ENCODE assay signal across 15 cellular contexts in genomic region chr10:79050896-79051555, GRCh38. TPM values are rescaled to one million over a fixed set of nuclear protein-coding genes. Genes with fewer than 3 reads are reported as not detected.
A peak's percentile ranks its signal among the peaks of the same experiment; 100 is the strongest.
DNase-seq lines count a peak whose midpoint lies in the region; ATAC-seq, FAIRE-seq and TF ChIP-seq lines count a peak whose summit lies in the region.
"Had no signal": no experiment of that assay in that cellular context is flagged by ENCODE, and none has a peak within 500 bp of the region (broad histone marks: within the 10 kb centered on the region; RNA-seq: fewer than 3 reads in every experiment).

No MANE protein-coding gene starts in this region.

- POLR2A ChIA-PET in HepG2 (lab: Yijun Ruan, JAX) = no interaction called here

- no peaks in the 10 kb centered on the region for H3K79me2 ChIP-seq in HepG2 (ENCODE audit: insufficient read depth, low read length)

- no peak for TF ChIP-seq EP300 in HepG2 (IDR thresholded peaks at IDR 0.05; ENCODE audit: low read depth in 2 of 2, low read length in 2 of 2)
- no peak for TF ChIP-seq EP300 in HepG2 (CRISPR knock-in tag; IDR thresholded peaks at IDR 0.05; ENCODE audit: borderline replicate concordance)

- CTCF ChIA-PET in HepG2 (lab: Yijun Ruan, JAX; ENCODE audit: low intra/inter-chr PET ratio, low total read pairs) = interaction anchor here (1.0 kb wide), 1 partner anchor 146 kb away, joined by 3 read pairs; no protein-coding TSS in a partner anchor

- peaks cover 0 to 6% (median 0%) of the 10 kb centered on the region in 4 donors for H3K4me1 ChIP-seq in right lobe of liver
- H3K4me1 ChIP-seq in HepG2 (ENCODE audit: insufficient read depth, low read length) = peaks cover 78% of the 10 kb centered on the region

- H3K4me3 Mint-ChIP-seq in chondrocyte (ENCODE audit: unreplicated experiment) (no peak overlapping the region), nephron (no peak overlapping the region), immature natural killer cell (no peak overlapping the region)

- no peaks in the 10 kb centered on the region for H3K27me3 ChIP-seq in right lobe of liver
- H3K27me3 ChIP-seq in HepG2 (ENCODE audit: control insufficient read depth in 1 of 2, insufficient read depth in 2 of 2, low read length in 2 of 2) = peaks cover 0 to 3% of the 10 kb centered on the region in 2 experiments; a peak in 3 of 5 replicates
- H3K27me3 ChIP-seq: vagina had no signal

- no peaks in the 10 kb centered on the region for H3K36me3 ChIP-seq in right lobe of liver
- no peaks in the 10 kb centered on the region for H3K36me3 ChIP-seq in HepG2 (replicated peaks in 1 of 2; ENCODE audit: control insufficient read depth in 1 of 2, insufficient read depth in 2 of 2, low read length in 2 of 2)
- H3K36me3 ChIP-seq: vagina had no signal

- peak in 1 of 4 donors; percentile 6 for ATAC-seq in right lobe of liver
- ATAC-seq in HepG2 = no peak
- ATAC-seq in HG03457 (IDR thresholded peaks at IDR 0.05; ENCODE audit: unreplicated experiment) = no peak

- no peak overlapping the region for H3K9ac ChIP-seq in HepG2 (ENCODE audit: insufficient read depth, low read depth, low read length)
- H3K9ac ChIP-seq: KMS-11 had no signal

- no peak for FAIRE-seq in HepG2 (lab: Jason Lieb, UNC)
- FAIRE-seq: G401.6 had no signal

- H3K27me3 Mint-ChIP-seq in chondrocyte (ENCODE audit: low read depth) = no peaks in the 10 kb centered on the region
- peaks cover 9% of the 10 kb centered on the region for H3K27me3 Mint-ChIP-seq in nephron (ENCODE audit: low read depth)
- peaks cover 2 to 6% (median 3%) of the 10 kb centered on the region in 3 donors for H3K27me3 Mint-ChIP-seq in immature natural killer cell (ENCODE audit: low read depth in 3 of 3)

- H3K27ac ChIP-seq in right lobe of liver = no peak overlapping the region
- no peak overlapping the region for H3K27ac ChIP-seq in HepG2 (ENCODE audit: extremely low read length, insufficient read depth, low read length)
- H3K27ac ChIP-seq: KMS-11, vagina had no signal

- H4K20me1 ChIP-seq in HepG2 (ENCODE audit: insufficient read depth, low read length) = no peaks in the 10 kb centered on the region

- no peak for TF ChIP-seq RAD21 in HepG2 (CRISPR knock-in tag; IDR thresholded peaks at IDR 0.05)

- H3K4me2 ChIP-seq in HepG2 (ENCODE audit: low read depth, low read length) = no peak overlapping the region
- H3K4me2 ChIP-seq: KMS-11 had no signal

- no TSS peak for BruUV-seq in HepG2 (replicated peaks; lab: Mats Ljungman, UMichigan)

- H2AFZ ChIP-seq in HepG2 (ENCODE audit: low read length) = no peak overlapping the region

- no peaks in the 10 kb centered on the region for H3K9me3 ChIP-seq in right lobe of liver
- no peaks in the 10 kb centered on the region for H3K9me3 ChIP-seq in HepG2 (ENCODE audit: low read length)
- H3K9me3 ChIP-seq: vagina had no signal

- TF ChIP-seq POLR2A in right lobe of liver (IDR thresholded peaks at IDR 0.05) = no peak
- TF ChIP-seq POLR2A in HepG2 (IDR thresholded peaks at IDR 0.05; ENCODE audit: insufficient read depth in 1 of 2, low read depth in 2 of 2, low read length in 2 of 2) = no peak

- H3K27ac Mint-ChIP-seq in chondrocyte (ENCODE audit: unreplicated experiment) = no peak overlapping the region
- peak overlapping the region; percentile 22 to 76 (median 62) for H3K27ac Mint-ChIP-seq in nephron
- H3K27ac Mint-ChIP-seq in immature natural killer cell = no peak overlapping the region

- H3K4me3 ChIP-seq in right lobe of liver (no peak overlapping the region), HepG2 (replicated peaks in 1 of 3; ENCODE audit: insufficient read depth in 1 of 3, low read depth in 2 of 3, low read length in 3 of 3) (no peak overlapping the region)
- H3K4me3 ChIP-seq: vagina had no signal

- in situ Hi-C loops in HepG2 (cut with HindIII; ENCODE audit: extremely low pct_ligation_motif_present, low pct_unique_long_range_greater_than_20kb) = loop anchor here (5.0 kb wide), 1 partner anchor 74 kb away; no protein-coding TSS in a partner anchor

- H3K4me1 Mint-ChIP-seq in chondrocyte (ENCODE audit: low read depth) (peaks cover 20% of the 10 kb centered on the region), nephron (peaks cover 16% of the 10 kb centered on the region), immature natural killer cell (peaks cover 18 to 23% of the 10 kb centered on the region in 2 donors)

- no peaks in the 10 kb centered on the region for H3K9me3 Mint-ChIP-seq in chondrocyte (ENCODE audit: low read depth)
- H3K9me3 Mint-ChIP-seq in nephron = no peaks in the 10 kb centered on the region
- no peaks in the 10 kb centered on the region for H3K9me3 Mint-ChIP-seq in immature natural killer cell
- H3K9me3 Mint-ChIP-seq: naive B cell had no signal

- intact Hi-C loops in right lobe of liver (cut with DNase I) = loop anchor here in 1 of 2 donors (10.0 kb wide), 1 partner anchor 66 kb away; no protein-coding TSS in a partner anchor
- intact Hi-C loops in HepG2 (cut with micrococcal nuclease; ENCODE audit: unreplicated experiment) = loop anchor here (10.0 kb wide), 1 partner anchor 276 kb away; no protein-coding TSS in a partner anchor

- 90% methylated on average over 2 of the region's 7 CpGs for WGBS in right lobe of liver (ENCODE audit: insufficient coverage, low coverage, low lambda C conversion rate, missing lambda C conversion rate)
- WGBS in HepG2 (ENCODE audit: low lambda C conversion rate) = 51% methylated on average over 6 of the region's 7 CpGs

- DNase-seq in right lobe of liver = peak; percentile 8 to 13 (median 13)
- no peak for DNase-seq in HepG2 (ENCODE audit: low spot score)
- DNase-seq in chondrocyte (ENCODE audit: low spot score) = peak; percentile 25
- DNase-seq in KG1 (lab: John Stamatoyannopoulos, UW) = no peak
- no peak for DNase-seq in immature natural killer cell
- DNase-seq in central memory CD4-positive, alpha-beta T cell = no peak
- DNase-seq: activated naive CD4-positive, alpha-beta T cell treated with anti-CD3 and anti-CD28 coated beads, Interleukin-2, amount 50 U/mL, for 16 hours; cortex of kidney; naive B cell; NCI-H2107 had no signal

- no peaks in the 10 kb centered on the region for H3K36me3 Mint-ChIP-seq in chondrocyte (ENCODE audit: low read depth)
- no peaks in the 10 kb centered on the region for H3K36me3 Mint-ChIP-seq in nephron (ENCODE audit: low read depth)
- H3K36me3 Mint-ChIP-seq in immature natural killer cell = no peaks in the 10 kb centered on the region
- H3K36me3 Mint-ChIP-seq: naive B cell had no signal

- TF ChIP-seq CTCF in right lobe of liver (IDR thresholded peaks at IDR 0.05) = no peak
- TF ChIP-seq CTCF in HepG2 (CRISPR knock-in tag; IDR thresholded peaks at IDR 0.05) = no peak
- TF ChIP-seq CTCF in chondrocyte (IDR thresholded peaks at IDR 0.05) = no peak
- no peak for TF ChIP-seq CTCF in nephron (IDR thresholded peaks at IDR 0.05; ENCODE audit: unreplicated experiment in 3 of 3)

TF ChIP-seq in HepG2, 621 proteins besides CTCF, POLR2A, EP300 and RAD21 (continues in another document):
- TF ChIP-seq SOX13 (IDR thresholded peaks at IDR 0.05) (no peak), SOX13 (CRISPR knock-in tag; conservative IDR thresholded peaks at IDR 0.05 in 1 of 2, IDR thresholded peaks at IDR 0.05 in 1 of 2) (no peak), ARHGAP35 (CRISPR knock-in tag; IDR thresholded peaks at IDR 0.05; ENCODE audit: borderline replicate concordance) (no peak), MAF1 (CRISPR knock-in tag; IDR thresholded peaks at IDR 0.05; ENCODE audit: borderline replicate concordance) (no peak)
- TF ChIP-seq, protein P1, sequence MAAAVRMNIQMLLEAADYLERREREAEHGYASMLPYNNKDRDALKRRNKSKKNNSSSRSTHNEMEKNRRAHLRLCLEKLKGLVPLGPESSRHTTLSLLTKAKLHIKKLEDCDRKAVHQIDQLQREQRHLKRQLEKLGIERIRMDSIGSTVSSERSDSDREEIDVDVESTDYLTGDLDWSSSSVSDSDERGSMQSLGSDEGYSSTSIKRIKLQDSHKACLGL (CRISPR knock-in tag; IDR thresholded peaks at IDR 0.05) = no peak

RNA-seq across cellular contexts. Expression of gene ZMIZ1, which starts 17.7 kb away (rescaled TPM):
- total RNA-seq in right lobe of liver (10 to 100 TPM in 5 of 6 experiments, 1 to 10 TPM in 1; 9.9 to 22.8 (median 12.3) TPM), HepG2 (2016; rRNA removed; fragmentation: Illumina TruSeq; extraction: Trizol) (5.3 and 11.0 TPM in 2 replicates), chondrocyte (46.2 to 74.6 TPM (median 48.7 TPM) in 3 replicates)
- total RNA-seq in HepG2 (2016; cell fraction: cytosol; rRNA removed; fragmentation: Illumina TruSeq; extraction: Trizol; ENCODE audit: low read depth) = 2.3 and 2.6 TPM in 2 replicates
- 5.2 and 10.5 TPM in 2 replicates for total RNA-seq in HepG2 (2016; cell fraction: insoluble cytoplasmic fraction; rRNA removed; fragmentation: Illumina TruSeq; extraction: Trizol)
- total RNA-seq in HepG2 (2016; cell fraction: membrane; rRNA removed; fragmentation: Illumina TruSeq; extraction: Trizol) = 7.0 and 7.7 TPM in 2 replicates
- 9.9 and 13.1 TPM in 2 replicates for total RNA-seq in HepG2 (2016; cell fraction: nucleus; rRNA removed; fragmentation: Illumina TruSeq; extraction: Trizol)
- polyA plus RNA-seq in HepG2 (2011; rRNA removed) (8.8 and 10.2 TPM in 2 replicates), immature natural killer cell (1 to 10 TPM; 1.2 to 9.5 (median 1.8) TPM)
- polyA plus RNA-seq in HepG2 (2011; cell fraction: cytosol; rRNA removed) = 7.4 TPM in 2 replicates
- polyA plus RNA-seq in HepG2 (2011; cell fraction: nucleus; rRNA removed) = 42.1 and 46.0 TPM in 2 replicates
- 22.4 and 32.5 TPM in 2 replicates for polyA plus RNA-seq in HepG2 (2012)
- 0.69 and 1.1 TPM in 2 replicates for polyA plus RNA-seq in HepG2 (2016; cell fraction: cytosol; fragmentation: Illumina TruSeq; extraction: Trizol; ENCODE audit: low read depth)
- polyA plus RNA-seq in HepG2 (2016; cell fraction: insoluble cytoplasmic fraction; fragmentation: Illumina TruSeq; extraction: Trizol; ENCODE audit: low read depth) = 16.0 and 20.6 TPM in 2 replicates
- 2.4 and 3.8 TPM in 2 replicates for polyA plus RNA-seq in HepG2 (2016; cell fraction: membrane; fragmentation: Illumina TruSeq; extraction: Trizol; ENCODE audit: low read depth)
- 25.8 and 26.9 TPM in 2 replicates for polyA plus RNA-seq in HepG2 (2016; cell fraction: nucleus; fragmentation: Illumina TruSeq; extraction: Trizol; ENCODE audit: insufficient read depth, low read depth)
- polyA minus RNA-seq in HepG2 (2011; rRNA and poly(A)+ RNA removed; ENCODE audit: low replicate concordance) = 7.8 and 28.6 TPM in 2 replicates
- polyA minus RNA-seq in HepG2 (2011; cell fraction: cytosol; rRNA and poly(A)+ RNA removed) = 19.5 and 20.1 TPM in 2 replicates
- polyA minus RNA-seq in HepG2 (2011; cell fraction: nucleus; rRNA and poly(A)+ RNA removed) = 27.4 and 29.2 TPM in 2 replicates

Comparison
In these comparisons a context has a peak if more than half of its experiments do, and no peak if none do; other contexts are left out.
1. DNase-seq: peak in right lobe of liver (3 of 3) and chondrocyte (single experiment); none in HepG2 (single experiment), KG1 (single experiment), immature natural killer cell (0 of 3) and central memory CD4-positive, alpha-beta T cell (single experiment).
2. H3K27ac Mint-ChIP-seq: peak in nephron (3 of 3); none in chondrocyte (single experiment) and immature natural killer cell (0 of 6).